ENCODE assay signal across 8 cellular contexts in the genomic region with DNA sequence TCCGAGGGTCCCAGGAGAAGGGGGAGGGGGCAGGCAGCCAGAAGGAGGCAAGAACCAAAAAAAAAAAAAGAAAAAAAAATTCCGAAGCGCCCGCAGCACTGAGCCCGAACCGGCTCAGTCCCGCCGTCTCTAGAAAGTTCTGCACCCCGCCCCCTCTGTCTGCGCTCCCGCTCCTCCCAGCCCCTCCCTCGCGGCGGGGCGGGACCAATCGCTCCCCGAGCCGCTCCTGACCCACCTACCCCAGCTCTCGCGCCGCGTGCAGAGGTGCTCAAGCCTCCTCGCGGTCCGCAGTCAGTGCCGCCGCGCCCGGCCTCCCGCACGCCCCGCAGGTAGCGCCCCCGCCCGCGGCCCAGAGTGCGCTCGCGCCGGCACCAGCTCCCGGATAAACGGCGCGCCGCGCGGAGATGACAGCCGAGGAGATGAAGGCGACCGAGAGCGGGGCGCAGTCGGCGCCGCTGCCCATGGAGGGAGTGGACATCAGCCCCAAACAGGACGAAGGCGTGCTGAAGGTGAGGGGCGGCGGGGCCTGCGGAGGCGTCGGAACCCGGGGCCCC. TPM values are rescaled to one million over a fixed set of nuclear protein-coding genes. Genes with fewer than 3 reads are reported as not detected.
A peak's percentile ranks its signal among the peaks of the same experiment; 100 is the strongest.
DNase-seq lines count a peak whose midpoint lies in the region; ATAC-seq, FAIRE-seq and TF ChIP-seq lines count a peak whose summit lies in the region.

A gene with protein sequence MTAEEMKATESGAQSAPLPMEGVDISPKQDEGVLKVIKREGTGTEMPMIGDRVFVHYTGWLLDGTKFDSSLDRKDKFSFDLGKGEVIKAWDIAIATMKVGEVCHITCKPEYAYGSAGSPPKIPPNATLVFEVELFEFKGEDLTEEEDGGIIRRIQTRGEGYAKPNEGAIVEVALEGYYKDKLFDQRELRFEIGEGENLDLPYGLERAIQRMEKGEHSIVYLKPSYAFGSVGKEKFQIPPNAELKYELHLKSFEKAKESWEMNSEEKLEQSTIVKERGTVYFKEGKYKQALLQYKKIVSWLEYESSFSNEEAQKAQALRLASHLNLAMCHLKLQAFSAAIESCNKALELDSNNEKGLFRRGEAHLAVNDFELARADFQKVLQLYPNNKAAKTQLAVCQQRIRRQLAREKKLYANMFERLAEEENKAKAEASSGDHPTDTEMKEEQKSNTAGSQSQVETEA (plus strand): TSS at position 235 of the 554 bp plus-strand sequence. CDS start 170 bp downstream, at position 405.

- peak within 1 kb of the TSS; percentile 74 to 83 for H3K9ac ChIP-seq in kidney (ENCODE audit: low read length in 2 of 2)

- no peaks in the 10 kb centered on the region for H3K9me3 ChIP-seq in kidney (ENCODE audit: control insufficient read depth in 1 of 2, low read length in 2 of 2)

- peaks cover 23 to 32% of the 10 kb centered on the region in 2 donors for H3K36me3 ChIP-seq in kidney (ENCODE audit: control insufficient read depth in 1 of 2, insufficient read depth in 2 of 2, low read length in 2 of 2)

- intact Hi-C loops in kidney (cut with DNase I) = no loop called here

- peak within 1 kb of the TSS; percentile 80 to 87 for H3K27ac ChIP-seq in kidney (ENCODE audit: low read depth in 2 of 2, low read length in 2 of 2)

- ATAC-seq in GM18907 (IDR thresholded peaks at IDR 0.05; ENCODE audit: unreplicated experiment) = peak; percentile 81
- peak; percentile 57 for ATAC-seq in HG03135 (IDR thresholded peaks at IDR 0.05; ENCODE audit: unreplicated experiment)

- FAIRE-seq in kidney (lab: Jason Lieb, UNC) = no peak

- DNase-seq in AG09309 (ENCODE audit: low read depth) = peak; percentile 38
- peak; percentile 92 for DNase-seq in NCI-H226
- DNase-seq in activated CD4-positive, CD25-positive, alpha-beta regulatory T cell treated with anti-CD3 and anti-CD28 coated beads, Interleukin-2, amount 50 U/mL, for 72 hours = peak; percentile 88
- peak; percentile 92 for DNase-seq in cerebellar cortex (ENCODE audit: low spot score)
- peak; percentile 97 for DNase-seq in kidney
- peak; percentile 94 for DNase-seq in stimulated activated CD4-positive, alpha-beta T cell treated with anti-CD3 and anti-CD28 coated beads, Interleukin-15, amount 100 ng/mL, for 24 hours

- TF ChIP-seq CTCF in AG09309 (IDR thresholded peaks at IDR 0.05; ENCODE audit: control insufficient read depth, insufficient read depth, low read depth, low read length, missing control alignments) (no peak), kidney (IDR thresholded peaks at IDR 0.05; ENCODE audit: borderline replicate concordance, extremely low read depth, insufficient read depth) (no peak)

- H3K4me3 ChIP-seq in AG09309 (ENCODE audit: control insufficient read depth, low read depth, low read length) (peak within 1 kb of the TSS; percentile 59), kidney (ENCODE audit: low read length in 2 of 2) (peak within 1 kb of the TSS; percentile 91 to 92)

- H3K4me1 ChIP-seq in kidney (ENCODE audit: control insufficient read depth in 1 of 2, insufficient read depth in 1 of 2, low read depth in 1 of 2, low read length in 2 of 2) = peaks cover 15 to 17% of the 10 kb centered on the region in 2 donors

RNA-seq across cellular contexts. Expression of the gene that starts here (rescaled TPM):
- total RNA-seq in kidney = 70.2 TPM
- 114 TPM for polyA plus RNA-seq in kidney (ENCODE audit: insufficient read depth, low read depth, low replicate concordance)

Comparison
In these comparisons a context has a peak if more than half of its experiments do, and no peak if none do; other contexts are left out.
1. Peak in every context shown above with its lines: DNase-seq, ATAC-seq, H3K4me3 ChIP-seq and H3K27ac ChIP-seq.
2. DNase-seq: peak in every context shown above with its lines; median percentile 97 in kidney; 94 in stimulated activated CD4-positive, alpha-beta T cell treated with anti-CD3 and anti-CD28 coated beads, Interleukin-15, amount 100 ng/mL, for 24 hours; 92 in NCI-H226; 92 in cerebellar cortex; 88 in activated CD4-positive, CD25-positive, alpha-beta regulatory T cell treated with anti-CD3 and anti-CD28 coated beads, Interleukin-2, amount 50 U/mL, for 72 hours; 38 in AG09309.